In the genomic region with DNA sequence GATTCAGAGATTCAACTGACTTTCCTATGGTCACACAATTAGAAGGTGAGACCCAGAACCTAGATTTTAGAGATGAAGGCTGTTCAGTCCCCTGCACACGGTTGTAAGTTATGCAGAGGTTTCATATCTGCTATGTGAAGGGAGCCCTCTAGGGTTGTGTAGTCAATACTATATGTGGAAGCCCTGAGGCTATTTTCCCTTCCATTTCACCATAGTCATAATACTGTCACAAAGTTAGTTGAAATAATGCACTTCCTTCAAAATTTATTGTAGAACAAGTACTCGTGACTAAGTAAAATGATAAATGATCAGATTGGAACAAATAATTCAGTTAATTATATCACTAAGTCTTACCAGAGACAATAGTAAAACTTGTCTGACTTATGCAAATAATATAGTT, we compare ENCODE assay signal across 8 cellular contexts. TPM values are rescaled to one million over a fixed set of nuclear protein-coding genes. Genes with fewer than 3 reads are reported as not detected.
DNase-seq lines count a peak whose midpoint lies in the region; ATAC-seq and TF ChIP-seq lines count a peak whose summit lies in the region.

No MANE protein-coding gene starts in this region.

- peaks cover 14 to 26% (median 14%) of the 10 kb centered on the region in 3 donors for H3K4me1 ChIP-seq in esophagus squamous epithelium

- no peak overlapping the region for H3K4me3 ChIP-seq in esophagus squamous epithelium

- no peaks in the 10 kb centered on the region for H3K36me3 ChIP-seq in esophagus squamous epithelium

- H3K4me3 Mint-ChIP-seq in type B pancreatic cell = no peak overlapping the region

- peak; percentile 60 for ATAC-seq in GM18508 (IDR thresholded peaks at IDR 0.05; ENCODE audit: insufficient read depth, unreplicated experiment)
- ATAC-seq in GM21825 (IDR thresholded peaks at IDR 0.05; ENCODE audit: unreplicated experiment) = peak; percentile 83

- TF ChIP-seq CTCF in type B pancreatic cell (conservative IDR thresholded peaks at IDR 0.05) (peak; percentile 34), esophagus squamous epithelium (IDR thresholded peaks at IDR 0.05) (peak in 1 of 6 experiments; percentile 16)

- no peak overlapping the region for H3K27ac ChIP-seq in esophagus squamous epithelium

- H3K9me3 ChIP-seq in esophagus squamous epithelium = no peaks in the 10 kb centered on the region

- no peaks in the 10 kb centered on the region for H3K27me3 ChIP-seq in esophagus squamous epithelium

- H3K4me1 Mint-ChIP-seq in type B pancreatic cell (ENCODE audit: unreplicated experiment) = peaks cover 15% of the 10 kb centered on the region

- 22 to 35% methylated on average over 2 of the region's 2 CpGs for WGBS in esophagus squamous epithelium, 2 donors

- no peak overlapping the region for H3K27ac Mint-ChIP-seq in type B pancreatic cell

- peaks cover 3% of the 10 kb centered on the region for H3K27me3 Mint-ChIP-seq in type B pancreatic cell

- peak; percentile 44 for DNase-seq in MV-4-11 (lab: John Stamatoyannopoulos, UW)
- peak; percentile 25 for DNase-seq in fibroblast of gingiva (ENCODE audit: low read depth)
- no peak for DNase-seq in type B pancreatic cell (ENCODE audit: extremely low spot score, unreplicated experiment)
- DNase-seq in stimulated activated CD4-positive, alpha-beta T cell treated with anti-CD3 and anti-CD28 coated beads, Interleukin-2, amount 100 ng/mL, for 24 hours = no peak
- no peak for DNase-seq in esophagus squamous epithelium (lab: John Stamatoyannopoulos, UW)
- DNase-seq in T-helper 1 cell = no peak

- no peak for TF ChIP-seq POLR2A in esophagus squamous epithelium (IDR thresholded peaks at IDR 0.05)

- H3K36me3 Mint-ChIP-seq in type B pancreatic cell = no peaks in the 10 kb centered on the region

- H3K9me3 Mint-ChIP-seq in type B pancreatic cell = no peaks in the 10 kb centered on the region

- intact Hi-C loops in esophagus squamous epithelium (cut with DNase I) = no loop called here

RNA-seq across cellular contexts. Expression of a gene that starts 48.8 kb away (rescaled TPM):
- total RNA-seq in type B pancreatic cell (ENCODE audit: low replicate concordance) (12.0 and 23.6 TPM in 2 replicates), esophagus squamous epithelium (10 to 100 TPM; 27.8 to 44.8 (median 35.9) TPM)

Comparison
In these comparisons a context has a peak if more than half of its experiments do, and no peak if none do; other contexts are left out.
1. DNase-seq: peak in MV-4-11 (single experiment) and fibroblast of gingiva (single experiment); none in type B pancreatic cell (single experiment), stimulated activated CD4-positive, alpha-beta T cell treated with anti-CD3 and anti-CD28 coated beads, Interleukin-2, amount 100 ng/mL, for 24 hours (0 of 2), esophagus squamous epithelium (single experiment) and T-helper 1 cell (0 of 5).